ENCODE assay signal across 9 cellular contexts in genomic region chr6:169959129-169960002, GRCh38.
DNase-seq lines count a peak whose midpoint lies in the region; ATAC-seq lines count a peak whose summit lies in the region.
"Had no signal": no experiment of that assay in that cellular context is flagged by ENCODE, and none has a peak within 500 bp of the region (broad histone marks: within the 10 kb centered on the region; RNA-seq: fewer than 3 reads in every experiment).

No MANE protein-coding gene starts in this region.

- H3K36me3 Mint-ChIP-seq in dendritic cell treated with granulocyte-macrophage colony-stimulating factor and Interleukin-4, amounts not matched to agents 40 ng/mL and 50 ng/mL, for 4 days (ENCODE audit: low read depth) = no peaks in the 10 kb centered on the region

- H3K4me1 Mint-ChIP-seq in dendritic cell treated with granulocyte-macrophage colony-stimulating factor and Interleukin-4, amounts not matched to agents 40 ng/mL and 50 ng/mL, for 4 days (ENCODE audit: low read depth) = peaks cover 20% of the 10 kb centered on the region

- no peak overlapping the region for H3K27ac ChIP-seq in skeletal muscle tissue (ENCODE audit: low read depth, low read length)
- H3K27ac ChIP-seq: cardiac muscle cell had no signal

- H3K27me3 ChIP-seq in skeletal muscle tissue (ENCODE audit: control insufficient read depth in 3 of 3, insufficient read depth in 3 of 3, low read length in 3 of 3) = peaks cover 19 to 47% (median 33%) of the 10 kb centered on the region in 3 donors

- peak overlapping the region in 2 of 3 donors; percentile 7 to 22 for H3K4me3 ChIP-seq in skeletal muscle tissue (ENCODE audit: low read length in 3 of 3)
- H3K4me3 ChIP-seq: cardiac muscle cell had no signal

- peak overlapping the region; percentile 24 for H3K27ac Mint-ChIP-seq in dendritic cell treated with granulocyte-macrophage colony-stimulating factor and Interleukin-4, amounts not matched to agents 40 ng/mL and 50 ng/mL, for 4 days

- peak; percentile 88 to 90 for DNase-seq in SHP77 (lab: John Stamatoyannopoulos, UW)
- DNase-seq in dedifferentiated amniotic fluid mesenchymal stem cell (ENCODE audit: extremely low spot score) = no peak
- no peak for DNase-seq in NCI-H1694 (lab: John Stamatoyannopoulos, UW)

- peaks cover 0 to 4% (median 0%) of the 10 kb centered on the region in 3 donors for H3K4me1 ChIP-seq in skeletal muscle tissue (ENCODE audit: control insufficient read depth in 3 of 3, insufficient read depth in 3 of 3, low read length in 3 of 3)

- peaks cover 31% of the 10 kb centered on the region for H3K27me3 Mint-ChIP-seq in dendritic cell treated with granulocyte-macrophage colony-stimulating factor and Interleukin-4, amounts not matched to agents 40 ng/mL and 50 ng/mL, for 4 days

- peak; percentile 68 for ATAC-seq in GM19372 (IDR thresholded peaks at IDR 0.05; ENCODE audit: low read depth, unreplicated experiment)
- peak; percentile 80 for ATAC-seq in HG03442 (IDR thresholded peaks at IDR 0.05; ENCODE audit: unreplicated experiment)
- no peak for ATAC-seq in HG02571 (IDR thresholded peaks at IDR 0.05; ENCODE audit: unreplicated experiment)

- intact Hi-C loops in dendritic cell treated with granulocyte-macrophage colony-stimulating factor and Interleukin-4, amounts not matched to agents 40 ng/mL and 50 ng/mL, for 4 days (cut with micrococcal nuclease) = loop anchor here (10.0 kb wide), 1 partner anchor 565 kb away; no protein-coding TSS in a partner anchor

- no peaks in the 10 kb centered on the region for H3K9me3 Mint-ChIP-seq in dendritic cell treated with granulocyte-macrophage colony-stimulating factor and Interleukin-4, amounts not matched to agents 40 ng/mL and 50 ng/mL, for 4 days

- H3K9me3 ChIP-seq in skeletal muscle tissue (ENCODE audit: control insufficient read depth in 3 of 3, low read length in 3 of 3) = no peaks in the 10 kb centered on the region

- H3K36me3 ChIP-seq in skeletal muscle tissue (ENCODE audit: control insufficient read depth in 3 of 3, insufficient read depth in 3 of 3, low read length in 3 of 3) = no peaks in the 10 kb centered on the region
- H3K36me3 ChIP-seq: cardiac muscle cell had no signal

- no peak overlapping the region for H3K9ac ChIP-seq in skeletal muscle tissue (ENCODE audit: low read depth in 1 of 3, low read length in 3 of 3)

- peak overlapping the region; percentile 18 for H3K4me3 Mint-ChIP-seq in dendritic cell treated with granulocyte-macrophage colony-stimulating factor and Interleukin-4, amounts not matched to agents 40 ng/mL and 50 ng/mL, for 4 days

Comparison
In these comparisons a context has a peak if more than half of its experiments do, and no peak if none do; other contexts are left out.
1. DNase-seq: peak in SHP77 (2 of 2); none in dedifferentiated amniotic fluid mesenchymal stem cell (single experiment) and NCI-H1694 (single experiment).